Comparison of ENCODE assay signal across 2 cellular contexts in genomic region chr17:742147-742793, GRCh38.
TF ChIP-seq lines count a peak whose summit lies in the region.

No MANE protein-coding gene starts in this region.

TF ChIP-seq in HCT116, 20 proteins besides CTCF, POLR2A, EP300 and RAD21:
- TF ChIP-seq JUND (IDR thresholded peaks at IDR 0.05): no peak
- no peak for TF ChIP-seq SP1 (IDR thresholded peaks at IDR 0.05; ENCODE audit: low read depth)
- no peak for TF ChIP-seq CEBPB (IDR thresholded peaks at IDR 0.05; ENCODE audit: low read depth)
- TF ChIP-seq FOSL1 (IDR thresholded peaks at IDR 0.05; ENCODE audit: low read depth): no peak
- no peak for TF ChIP-seq ZBTB33 (IDR thresholded peaks at IDR 0.05; ENCODE audit: extremely low read depth, insufficient replicate concordance, low read length)
- no peak for TF ChIP-seq ZNF274 (IDR thresholded peaks at IDR 0.05; ENCODE audit: low read depth, low read length)
- TF ChIP-seq POLR2AphosphoS5 (IDR thresholded peaks at IDR 0.05; ENCODE audit: low read depth, low read length): no peak
- TF ChIP-seq CBX3 (IDR thresholded peaks at IDR 0.05; ENCODE audit: low read depth): no peak
- TF ChIP-seq EGR1 (IDR thresholded peaks at IDR 0.05; ENCODE audit: low read depth): no peak
- no peak for TF ChIP-seq REST (IDR thresholded peaks at IDR 0.05; ENCODE audit: low read depth)
- TF ChIP-seq SIN3A (IDR thresholded peaks at IDR 0.05; ENCODE audit: low read depth): no peak
- no peak for TF ChIP-seq ELF1 (IDR thresholded peaks at IDR 0.05; ENCODE audit: borderline replicate concordance, low read depth)
- TF ChIP-seq EZH2phosphoT487 (IDR thresholded peaks at IDR 0.05; ENCODE audit: borderline replicate concordance): no peak
- TF ChIP-seq MAX (IDR thresholded peaks at IDR 0.05): no peak
- TF ChIP-seq SRF (IDR thresholded peaks at IDR 0.05; ENCODE audit: low read depth): no peak
- no peak for TF ChIP-seq TCF7L2 (IDR thresholded peaks at IDR 0.05; ENCODE audit: borderline replicate concordance, extremely low read depth, insufficient read depth, insufficient read length)
- no peak for TF ChIP-seq EZH2 (IDR thresholded peaks at IDR 0.05)
- TF ChIP-seq ATF3 (IDR thresholded peaks at IDR 0.05): no peak

TF ChIP-seq in GM12878, 131 proteins besides CTCF, POLR2A, EP300 and RAD21:
- TF ChIP-seq NR2C2 (IDR thresholded peaks at IDR 0.05; ENCODE audit: borderline replicate concordance, control insufficient read depth, insufficient read length, low read depth): no peak
- peak; percentile 51; the same call in 1 of the 2 replicates for TF ChIP-seq POLR2AphosphoS5 (IDR thresholded peaks at IDR 0.05; ENCODE audit: low read length)
- TF ChIP-seq SREBF1 (IDR thresholded peaks at IDR 0.05; ENCODE audit: low read length): no peak
- TF ChIP-seq SMAD5 (IDR thresholded peaks at IDR 0.05; ENCODE audit: low read depth): no peak
- TF ChIP-seq ZNF217 (IDR thresholded peaks at IDR 0.05): no peak
- no peak for TF ChIP-seq RELA (IDR thresholded peaks at IDR 0.05; ENCODE audit: borderline replicate concordance, partially characterized antibody)
TF ChIP-seq in GM12878: peak in this region for 1.
